In the genomic region with DNA sequence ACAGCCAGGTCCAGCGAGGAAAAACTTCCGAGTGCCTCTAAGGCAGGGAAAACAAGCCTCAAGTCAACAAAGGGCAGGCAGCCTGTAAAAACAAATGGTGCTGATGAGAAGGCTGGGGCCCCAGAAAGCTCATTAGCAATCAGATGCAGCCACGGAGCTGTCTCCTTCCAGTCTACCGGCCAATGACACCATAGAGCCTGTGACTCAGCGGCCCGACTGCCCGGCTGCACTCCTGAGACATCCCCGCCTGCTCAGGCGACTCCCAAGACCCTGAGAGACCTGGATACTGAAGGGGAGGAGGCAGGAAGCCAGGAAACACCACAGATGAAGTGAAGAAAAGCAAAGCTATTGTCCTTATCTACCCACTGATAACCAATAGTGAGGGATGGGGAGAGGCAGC, we compare ENCODE assay signal across 9 cellular contexts.
DNase-seq lines count a peak whose midpoint lies in the region; ATAC-seq and TF ChIP-seq lines count a peak whose summit lies in the region.
"Had no signal": no experiment of that assay in that cellular context is flagged by ENCODE, and none has a peak within 500 bp of the region (broad histone marks: within the 10 kb centered on the region; RNA-seq: fewer than 3 reads in every experiment).

No MANE protein-coding gene starts in this region.

- no peaks in the 10 kb centered on the region for H3K36me3 ChIP-seq in NT2/D1 (ENCODE audit: insufficient read depth, insufficient read length, low read length)

- ATAC-seq in HG02571 (IDR thresholded peaks at IDR 0.05; ENCODE audit: unreplicated experiment), result no peak
- no peak for ATAC-seq in HG02884 (IDR thresholded peaks at IDR 0.05; ENCODE audit: unreplicated experiment)
- no peak for ATAC-seq in stimulated activated naive B cell treated with anti-CD40 and anti-IgM and Interleukin-4, amounts not matched to agents 10 μg/mL and 1 μg/mL and 100 μg/mL, for 72 hours (replicated peaks)
- ATAC-seq: mucosa of descending colon had no signal

- H3K36me3 Mint-ChIP-seq in mesothelial cell of epicardium, result no peaks in the 10 kb centered on the region
- H3K36me3 Mint-ChIP-seq in activated T-cell treated with anti-CD3 and anti-CD28 coated beads, Interleukin-2, amount 50 U/mL, for 24 hours (ENCODE audit: low read depth), result no peaks in the 10 kb centered on the region
- no peaks in the 10 kb centered on the region for H3K36me3 Mint-ChIP-seq in stimulated activated naive B cell treated with anti-CD40 and anti-IgM and Interleukin-4, amounts not matched to agents 10 μg/mL and 1 μg/mL and 100 μg/mL, for 72 hours

- H3K27me3 Mint-ChIP-seq in mesothelial cell of epicardium (ENCODE audit: low read depth), result no peaks in the 10 kb centered on the region
- no peaks in the 10 kb centered on the region for H3K27me3 Mint-ChIP-seq in activated T-cell treated with anti-CD3 and anti-CD28 coated beads, Interleukin-2, amount 50 U/mL, for 24 hours
- no peaks in the 10 kb centered on the region for H3K27me3 Mint-ChIP-seq in stimulated activated naive B cell treated with anti-CD40 and anti-IgM and Interleukin-4, amounts not matched to agents 10 μg/mL and 1 μg/mL and 100 μg/mL, for 72 hours

- peaks cover 7% of the 10 kb centered on the region for H3K9me3 Mint-ChIP-seq in mesothelial cell of epicardium
- no peaks in the 10 kb centered on the region for H3K9me3 Mint-ChIP-seq in activated T-cell treated with anti-CD3 and anti-CD28 coated beads, Interleukin-2, amount 50 U/mL, for 24 hours
- no peaks in the 10 kb centered on the region for H3K9me3 Mint-ChIP-seq in stimulated activated naive B cell treated with anti-CD40 and anti-IgM and Interleukin-4, amounts not matched to agents 10 μg/mL and 1 μg/mL and 100 μg/mL, for 72 hours

- H3K9me3 ChIP-seq in NT2/D1 (ENCODE audit: insufficient read depth, low read length), result 0 out of 2 replicates have a peak, but pooled peaks cover 6% of the 10 kb centered on the region
- H3K9me3 ChIP-seq: mucosa of descending colon had no signal

- H3K4me1 ChIP-seq in NT2/D1 (ENCODE audit: insufficient read depth, insufficient read length), result no peaks in the 10 kb centered on the region

- TF ChIP-seq CTCF in epithelial cell of esophagus (IDR thresholded peaks at IDR 0.05; ENCODE audit: insufficient read depth, low read depth, low read length, missing control alignments) (no peak), mesothelial cell of epicardium (IDR thresholded peaks at IDR 0.05; ENCODE audit: unreplicated experiment) (no peak)

- DNase-seq in C1 segment of cervical spinal cord (lab: John Stamatoyannopoulos, UW) (peak in 10 of 14 donors; percentile 1 to 77 (median 23)), NT2/D1 (ENCODE audit: low read depth, low spot score) (peak; percentile 71), epithelial cell of esophagus (ENCODE audit: low read depth) (peak; percentile 46), mesothelial cell of epicardium (ENCODE audit: low spot score in 2 of 2, unreplicated experiment in 2 of 2) (no peak)
- no peak for DNase-seq in activated T-cell treated with anti-CD3 and anti-CD28 coated beads, Interleukin-2, amount 50 U/mL, for 24 hours
- no peak for DNase-seq in stimulated activated naive B cell treated with anti-CD40 and anti-IgM and Interleukin-4, amounts not matched to agents 10 μg/mL and 1 μg/mL and 100 μg/mL, for 72 hours
- DNase-seq: mucosa of descending colon had no signal

- H3K4me3 ChIP-seq in NT2/D1 (ENCODE audit: insufficient read length, low read depth) (no peak overlapping the region), epithelial cell of esophagus (ENCODE audit: low read length) (no peak overlapping the region)
- H3K4me3 ChIP-seq: mucosa of descending colon had no signal

- no peak overlapping the region for H3K9ac ChIP-seq in NT2/D1 (ENCODE audit: insufficient read length, low read depth)

- H3K27me3 ChIP-seq in NT2/D1 (ENCODE audit: insufficient read depth, insufficient read length), result no peaks in the 10 kb centered on the region

- no peak overlapping the region for H3K4me3 Mint-ChIP-seq in mesothelial cell of epicardium
- no peak overlapping the region for H3K4me3 Mint-ChIP-seq in activated T-cell treated with anti-CD3 and anti-CD28 coated beads, Interleukin-2, amount 50 U/mL, for 24 hours
- H3K4me3 Mint-ChIP-seq in stimulated activated naive B cell treated with anti-CD40 and anti-IgM and Interleukin-4, amounts not matched to agents 10 μg/mL and 1 μg/mL and 100 μg/mL, for 72 hours, result no peak overlapping the region

- H3K4me1 Mint-ChIP-seq in mesothelial cell of epicardium, result peaks cover 34% of the 10 kb centered on the region
- no peaks in the 10 kb centered on the region for H3K4me1 Mint-ChIP-seq in activated T-cell treated with anti-CD3 and anti-CD28 coated beads, Interleukin-2, amount 50 U/mL, for 24 hours (ENCODE audit: low read depth)
- peaks cover 0 to 6% of the 10 kb centered on the region in 2 donors for H3K4me1 Mint-ChIP-seq in stimulated activated naive B cell treated with anti-CD40 and anti-IgM and Interleukin-4, amounts not matched to agents 10 μg/mL and 1 μg/mL and 100 μg/mL, for 72 hours

- H3K27ac Mint-ChIP-seq in mesothelial cell of epicardium, result peak overlapping the region; percentile 87
- no peak overlapping the region for H3K27ac Mint-ChIP-seq in activated T-cell treated with anti-CD3 and anti-CD28 coated beads, Interleukin-2, amount 50 U/mL, for 24 hours
- H3K27ac Mint-ChIP-seq in stimulated activated naive B cell treated with anti-CD40 and anti-IgM and Interleukin-4, amounts not matched to agents 10 μg/mL and 1 μg/mL and 100 μg/mL, for 72 hours, result no peak overlapping the region

Comparison
In these comparisons a context has a peak if more than half of its experiments do, and no peak if none do; other contexts are left out.
1. DNase-seq: peak in C1 segment of cervical spinal cord (10 of 14), NT2/D1 (single experiment) and epithelial cell of esophagus (single experiment); none in mesothelial cell of epicardium (0 of 2), activated T-cell treated with anti-CD3 and anti-CD28 coated beads, Interleukin-2, amount 50 U/mL, for 24 hours (single experiment) and stimulated activated naive B cell treated with anti-CD40 and anti-IgM and Interleukin-4, amounts not matched to agents 10 μg/mL and 1 μg/mL and 100 μg/mL, for 72 hours (single experiment).